25 cellular contexts compared by ENCODE assay signal in the genomic region with DNA sequence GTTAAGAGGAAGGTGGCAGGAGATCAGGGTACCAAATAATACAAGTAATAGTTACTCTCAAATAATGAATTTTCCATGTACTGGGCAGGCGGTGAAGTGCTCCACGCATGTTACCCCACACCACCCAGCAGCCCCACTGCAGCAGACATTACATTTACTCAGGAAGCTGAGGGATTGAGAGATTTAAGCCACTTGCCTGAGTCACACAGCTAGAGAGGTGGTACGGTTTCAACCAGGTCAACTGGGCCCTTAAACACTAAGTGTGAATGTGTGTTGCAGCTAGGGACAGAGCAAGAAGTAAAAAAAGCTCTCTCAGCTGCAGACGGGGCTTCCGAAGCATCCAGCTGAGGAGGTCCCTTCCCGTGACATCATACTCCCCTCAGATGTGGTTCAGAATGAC.
"Had no signal": no experiment of that assay in that cellular context is flagged by ENCODE, and none has a peak within 500 bp of the region (broad histone marks: within the 10 kb centered on the region; RNA-seq: fewer than 3 reads in every experiment).

No MANE protein-coding gene starts in this region.

- H3K4me3 ChIP-seq: ascending aorta, SJCRH30 had no signal

- H3K4me3 Mint-ChIP-seq: activated CD8-positive, alpha-beta T cell treated with anti-CD3 and anti-CD28 coated beads, Interleukin-2, amount 10 ng/mL, durations not matched to agents 7 days and 5 days; brain had no signal

- H3K27ac ChIP-seq: ascending aorta, KMS-11, SJCRH30 had no signal

- H3K4me1 ChIP-seq: ascending aorta, SJCRH30 had no signal

- H3K27me3 ChIP-seq: ascending aorta, SJCRH30 had no signal

- H3K36me3 ChIP-seq: SJCRH30 had no signal

- DNase-seq: activated CD4-positive, alpha-beta T cell treated with anti-CD3 and anti-CD28 coated beads for 4 hours; activated CD8-positive, alpha-beta memory T cell treated with anti-CD3 and anti-CD28 coated beads, Interleukin-2, amount 50 U/mL, for 48 hours; activated CD8-positive, alpha-beta T cell treated with anti-CD3 and anti-CD28 coated beads, Interleukin-2, amount 10 ng/mL, durations not matched to agents 7 days and 5 days; activated naive CD4-positive, alpha-beta T cell treated with anti-CD3 and anti-CD28 coated beads, Interleukin-2, amount 50 U/mL, for 16 hours; activated T-cell treated with anti-CD3 and anti-CD28 coated beads, Interleukin-2, amount 50 U/mL, for 1 hour; amniotic stem cell; NCI-H1092; NCI-H1417; NCI-H1694; NCI-H2029; NCI-H2107; NCI-H226; NCI-H526; NCI-H774; NK-92 treated with Interleukin-12 subunit alpha and Interleukin-12 subunit beta, amount 100 ng/mL, for 24 hours; OCI-M1; Right ventricle myocardium superior; RPMI8226; SJCRH30; T-helper 1 cell had no signal

- H3K9me3 Mint-ChIP-seq: brain had no signal

- H3K9me3 ChIP-seq: ascending aorta, SJCRH30, SK-N-SH had no signal

- ATAC-seq: activated CD8-positive, alpha-beta T cell treated with anti-CD3 and anti-CD28 coated beads, Interleukin-2, amount 10 ng/mL, durations not matched to agents 7 days and 5 days; Panc1 had no signal

- H3K27ac Mint-ChIP-seq: activated CD8-positive, alpha-beta T cell treated with anti-CD3 and anti-CD28 coated beads, Interleukin-2, amount 10 ng/mL, durations not matched to agents 7 days and 5 days had no signal
